ENCODE assay signal across 8 cellular contexts in the genomic region with DNA sequence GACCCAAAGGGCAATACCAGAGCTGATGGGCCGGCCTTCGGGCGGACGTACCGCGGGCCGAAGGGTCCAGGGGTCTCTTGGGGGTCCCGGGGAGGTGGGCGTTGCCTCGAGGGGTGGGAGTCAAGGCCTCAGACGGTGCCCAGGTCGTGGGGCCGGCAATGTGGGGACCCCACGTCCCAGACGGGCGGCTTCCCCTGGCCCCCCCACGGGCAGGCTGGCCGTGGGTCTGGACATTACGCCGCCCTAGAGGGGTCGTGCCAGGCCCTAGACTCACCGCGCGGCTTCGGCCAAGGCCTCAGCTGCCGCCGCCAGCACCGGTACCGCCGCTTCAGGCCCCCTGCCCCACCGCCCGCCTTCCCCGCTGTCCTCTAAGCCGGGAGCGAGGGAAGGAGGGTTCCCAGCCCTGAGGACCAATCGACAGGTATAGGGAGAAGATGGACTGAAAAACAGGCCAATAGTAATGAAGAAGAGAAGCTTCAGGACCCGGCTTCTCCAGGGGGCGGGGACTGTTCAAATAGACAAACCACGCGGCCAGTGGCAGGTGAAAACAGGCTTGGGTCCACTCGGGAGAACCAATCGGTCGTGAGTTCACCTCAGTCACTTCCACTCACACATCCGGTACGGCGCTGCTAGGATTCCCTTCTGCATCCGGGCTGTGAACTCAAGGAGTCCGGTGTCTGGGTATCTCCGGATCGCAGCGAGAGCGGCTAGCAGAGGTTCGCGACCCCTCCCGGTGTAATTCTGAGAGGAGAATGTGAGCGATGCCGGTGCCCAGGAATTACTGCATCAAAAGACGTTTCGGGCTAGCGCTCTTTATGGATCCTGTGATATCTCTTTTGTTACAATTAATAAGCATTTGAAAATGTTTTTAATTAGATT. TPM values are rescaled to one million over a fixed set of nuclear protein-coding genes. Genes with fewer than 3 reads are reported as not detected.
DNase-seq lines count a peak whose midpoint lies in the region; ATAC-seq and TF ChIP-seq lines count a peak whose summit lies in the region.

A gene (minus strand): TSS at position 381 of the 879 bp plus-strand sequence. CDS start 3,142 bp downstream, outside the sequence.

- ATAC-seq in GM18508 (IDR thresholded peaks at IDR 0.05; ENCODE audit: insufficient read depth, unreplicated experiment) = peak; percentile 91
- peak; percentile 95 for ATAC-seq in HG03025 (IDR thresholded peaks at IDR 0.05; ENCODE audit: low FRiP score, unreplicated experiment)

- H3K36me3 ChIP-seq in hepatocyte (replicated peaks; ENCODE audit: insufficient read depth, low read depth) = no peaks in the 10 kb centered on the region

- H2AFZ ChIP-seq in hepatocyte = peak within 1 kb of the TSS; percentile 94

- no peaks in the 10 kb centered on the region for H3K9me3 ChIP-seq in hepatocyte (ENCODE audit: low read depth)

- peak within 1 kb of the TSS; percentile 92 for H3K4me2 ChIP-seq in hepatocyte

- H4K20me1 ChIP-seq in hepatocyte (ENCODE audit: insufficient read depth, poor library complexity, severe bottlenecking) = no peaks in the 10 kb centered on the region

- DNase-seq in NCI-H2081 (lab: John Stamatoyannopoulos, UW) (peak; percentile 99 to 100), T1000 (lab: John Stamatoyannopoulos, UW) (peak; percentile 99), astrocyte of the hippocampus (ENCODE audit: low read depth, low spot score) (peak; percentile 100), hepatocyte (ENCODE audit: low spot score) (peak; percentile 99), renal cortical epithelial cell (ENCODE audit: low read depth) (peak; percentile 99), cortex of kidney (lab: John Stamatoyannopoulos, UW) (no peak)

- H3K27me3 ChIP-seq in hepatocyte = no peaks in the 10 kb centered on the region

- H3K27ac ChIP-seq in hepatocyte = peak within 1 kb of the TSS; percentile 66

- no peaks in the 10 kb centered on the region for H3K9me2 ChIP-seq in hepatocyte (replicated peaks; ENCODE audit: insufficient read depth)

- WGBS in hepatocyte (ENCODE audit: low lambda C conversion rate, missing lambda C conversion rate) = under 1% methylated on average over 48 of the region's 60 CpGs

- H3K4me1 ChIP-seq in hepatocyte (ENCODE audit: insufficient read depth) = peaks cover 7% of the 10 kb centered on the region

- peak; percentile 28 for TF ChIP-seq CTCF in hepatocyte (IDR thresholded peaks at IDR 0.05; ENCODE audit: poor library complexity)

- peaks cover 16% of the 10 kb centered on the region for H3K79me2 ChIP-seq in hepatocyte

- peak within 1 kb of the TSS; percentile 33 for H3K4me3 ChIP-seq in hepatocyte

RNA-seq across cellular contexts. Expression of the gene that starts here (rescaled TPM):
- total RNA-seq in hepatocyte (35.8 and 37.7 TPM in 2 replicates), renal cortical epithelial cell (42.4 and 105 TPM in 2 replicates)
- 11.9 and 17.2 TPM in 2 replicates for polyA plus RNA-seq in hepatocyte
